ENCODE assay signal across 9 cellular contexts in genomic region chr20:32580970-32581838, GRCh38. TPM values are rescaled to one million over a fixed set of nuclear protein-coding genes. Genes with fewer than 3 reads are reported as not detected.
A peak's percentile ranks its signal among the peaks of the same experiment; 100 is the strongest.
DNase-seq lines count a peak whose midpoint lies in the region; ATAC-seq, FAIRE-seq and TF ChIP-seq lines count a peak whose summit lies in the region.
"Had no signal": no experiment of that assay in that cellular context is flagged by ENCODE, and none has a peak within 500 bp of the region (broad histone marks: within the 10 kb centered on the region; RNA-seq: fewer than 3 reads in every experiment).

No MANE protein-coding gene starts in this region.

- TF ChIP-seq EP300 in K562 (IDR thresholded peaks at IDR 0.05; ENCODE audit: low read length), result peak; percentile 40; the same call in 1 of the 2 replicates

- H3K27ac ChIP-seq in K562 (ENCODE audit: extremely low read depth, low read depth, low read length) (peak overlapping the region; percentile 71), neural progenitor cell (no peak overlapping the region)
- H3K27ac ChIP-seq: 22Rv1 had no signal

- POLR2A ChIA-PET in K562 (lab: Yijun Ruan, JAX), result interaction anchor here (0.6 to 1.5 kb wide), 8 partner anchors 11 to 1506 kb away, joined by 3 to 12 read pairs (median 3); no protein-coding TSS in a partner anchor

- H3K9ac ChIP-seq in K562 (ENCODE audit: insufficient read depth in 1 of 2, low read depth in 2 of 2, low read length in 2 of 2), result peak overlapping the region; percentile 57 to 90
- no peak overlapping the region for H3K9ac ChIP-seq in neural progenitor cell

- no peak for TF ChIP-seq CTCF in K562 (IDR thresholded peaks at IDR 0.05 in 2 of 3, conservative IDR thresholded peaks at IDR 0.05 in 1 of 3; ENCODE audit: insufficient read depth in 2 of 3, low read depth in 1 of 3, low read length in 3 of 3)
- no peak for TF ChIP-seq CTCF in neural progenitor cell (IDR thresholded peaks at IDR 0.05)

- peak; percentile 35; the same call in 1 of the 2 replicates for TF ChIP-seq POLR2A in K562 (conservative IDR thresholded peaks at IDR 0.05)

- CTCF ChIA-PET in K562 (lab: Yijun Ruan, JAX; ENCODE audit: low intra/inter-chr PET ratio), result interaction anchor here (0.9 kb wide), 1 partner anchor 72 kb away, joined by 3 read pairs; no protein-coding TSS in a partner anchor

- peak; percentile 95 for FAIRE-seq in K562 (lab: Jason Lieb, UNC)

- DNase-seq in DMS 273 (lab: John Stamatoyannopoulos, UW; ENCODE audit: unreplicated experiment) (peak; percentile 44), DMS 273 treated with DMSO at 0.1 percent for 48 hours (lab: John Stamatoyannopoulos, UW) (no peak), NCI-H82 (lab: John Stamatoyannopoulos, UW) (peak; percentile 81), K562 (ENCODE audit: extremely low read depth in 1 of 4, low spot score in 3 of 4) (peak; percentile 67 to 93 (median 72)), neural progenitor cell (ENCODE audit: low spot score) (peak; percentile 68), NCI-H526 treated with DMSO at 0.1 percent for 48 hours (lab: John Stamatoyannopoulos, UW) (no peak), NK-92 (lab: John Stamatoyannopoulos, UW; ENCODE audit: unreplicated experiment) (no peak)

- no peak overlapping the region for H3K27ac Mint-ChIP-seq in neural progenitor cell

- no peaks in the 10 kb centered on the region; the same call in 1 of the 2 replicates for H4K20me1 ChIP-seq in K562 (replicated peaks; ENCODE audit: control insufficient read depth, insufficient read depth, low read length)
- H4K20me1 ChIP-seq in neural progenitor cell (ENCODE audit: low read depth), result peaks cover 3% of the 10 kb centered on the region

- H3F3A ChIP-seq in neural progenitor cell (ENCODE audit: low read depth), result peaks cover 42% of the 10 kb centered on the region

- no TSS peak for BruUV-seq in K562 (replicated peaks; lab: Mats Ljungman, UMichigan)

- H3K4me1 Mint-ChIP-seq in neural progenitor cell, result peaks cover 38% of the 10 kb centered on the region

- H2AFZ ChIP-seq in K562 (ENCODE audit: low read depth, low read length) (peak overlapping the region; percentile 29), neural progenitor cell (replicated peaks) (no peak overlapping the region)

- peaks cover 75% of the 10 kb centered on the region for H3K79me2 ChIP-seq in K562 (ENCODE audit: control insufficient read depth, insufficient read depth, low read length)
- H3K79me2 ChIP-seq in neural progenitor cell (ENCODE audit: low read depth), result no peaks in the 10 kb centered on the region

- peaks cover 21% of the 10 kb centered on the region for H3K27me3 Mint-ChIP-seq in neural progenitor cell (ENCODE audit: insufficient read depth, low read depth)

- H3K9me3 Mint-ChIP-seq in neural progenitor cell, result no peaks in the 10 kb centered on the region

- in situ Hi-C loops in K562 (cut with MboI), result no loop called here

- no peaks in the 10 kb centered on the region for H3K36me3 Mint-ChIP-seq in neural progenitor cell

- H3K27me3 ChIP-seq in K562 (ENCODE audit: control insufficient read depth in 2 of 2, insufficient read depth in 2 of 2, low read length in 2 of 2) (no peaks in the 10 kb centered on the region), neural progenitor cell (peaks cover 20% of the 10 kb centered on the region)

- 9% methylated on average over 15 of the region's 19 CpGs for WGBS in K562 (ENCODE audit: insufficient coverage, low coverage, missing lambda C conversion rate)

- no peaks in the 10 kb centered on the region for H3K9me1 ChIP-seq in K562 (ENCODE audit: control insufficient read depth, insufficient read depth, low read length)

- peaks cover 8% of the 10 kb centered on the region; the same call in 1 of the 3 replicates for H3K36me3 ChIP-seq in K562 (ENCODE audit: control insufficient read depth, insufficient read depth, low read length)
- no peaks in the 10 kb centered on the region for H3K36me3 ChIP-seq in neural progenitor cell

- peaks cover 57 to 77% of the 10 kb centered on the region in 2 experiments for H3K4me1 ChIP-seq in K562 (replicated peaks in 1 of 2; ENCODE audit: control insufficient read depth in 2 of 2, insufficient read depth in 2 of 2, low read length in 2 of 2)
- H3K4me1 ChIP-seq in neural progenitor cell, result peaks cover 28% of the 10 kb centered on the region

- H3K4me2 ChIP-seq in K562 (ENCODE audit: insufficient read depth, low read length) (peak overlapping the region; percentile 63), neural progenitor cell (peak overlapping the region; percentile 97)

- peak overlapping the region; percentile 13; the same call in 1 of the 2 replicates for H3K4me3 ChIP-seq in K562
- H3K4me3 ChIP-seq in neural progenitor cell, result no peak overlapping the region

- TF ChIP-seq RAD21 in K562 (CRISPR knock-in tag; conservative IDR thresholded peaks at IDR 0.05 in 1 of 2, IDR thresholded peaks at IDR 0.05 in 1 of 2), result peak in 1 of 2 experiments; percentile 32; a peak in 2 of 4 replicates

- H3K9me3 ChIP-seq in K562 (replicated peaks; ENCODE audit: control insufficient read depth, insufficient read depth, low read depth, low read length), result no peaks in the 10 kb centered on the region
- H3K9me3 ChIP-seq in neural progenitor cell (ENCODE audit: low read depth), result no peaks in the 10 kb centered on the region

- intact Hi-C loops in K562 (cut with micrococcal nuclease), result loop anchor here (1.0 to 5.0 kb wide), 5 partner anchors 45 to 224 kb away; partner anchors contain the start of gene ASXL1

- H3K4me3 Mint-ChIP-seq in neural progenitor cell, result peak overlapping the region; percentile 83

- ATAC-seq in K562, result peak; percentile 75
- ATAC-seq in HG03521 (IDR thresholded peaks at IDR 0.05; ENCODE audit: unreplicated experiment), result no peak

TF ChIP-seq in K562, 482 proteins besides CTCF, POLR2A, EP300 and RAD21 (continues in another document):
- no peak for TF ChIP-seq ZNF79 (CRISPR knock-in tag; IDR thresholded peaks at IDR 0.05; ENCODE audit: low read depth)
- peak; percentile 2; the same call in 1 of the 2 replicates for TF ChIP-seq ATF4 (CRISPR knock-in tag; IDR thresholded peaks at IDR 0.05)
- TF ChIP-seq TEAD4 (IDR thresholded peaks at IDR 0.05; ENCODE audit: low read length), result peak; percentile 61; the same call in 1 of the 2 replicates
- TF ChIP-seq TEAD4 (CRISPR knock-in tag; IDR thresholded peaks at IDR 0.05; ENCODE audit: borderline replicate concordance), result no peak
- TF ChIP-seq FOXK2 (conservative IDR thresholded peaks at IDR 0.05 in 1 of 2, IDR thresholded peaks at IDR 0.05 in 1 of 2; ENCODE audit: low read depth in 2 of 2), result 0 out of 4 replicates have a peak, but pooled peaks of 1 of the 2 experiments have one; percentile 29
- TF ChIP-seq DPF2 (IDR thresholded peaks at IDR 0.05), result peak; percentile 64
- 0 out of 2 replicates have a peak, but pooled peaks have one; percentile 50 for TF ChIP-seq ZNF197 (CRISPR knock-in tag; IDR thresholded peaks at IDR 0.05; ENCODE audit: low read depth)
- 0 out of 2 replicates have a peak, but pooled peaks have one; percentile 29 for TF ChIP-seq MYC (IDR thresholded peaks at IDR 0.05; ENCODE audit: low read depth, low read length)
- no peak for TF ChIP-seq MYC (CRISPR knock-in tag; IDR thresholded peaks at IDR 0.05; ENCODE audit: borderline replicate concordance, low read depth)
- peak; percentile 40; the same call in 1 of the 2 replicates for TF ChIP-seq EP400 (IDR thresholded peaks at IDR 0.05)
- TF ChIP-seq HDAC3 (IDR thresholded peaks at IDR 0.05; ENCODE audit: borderline replicate concordance, partially characterized antibody), result peak; percentile 28
- TF ChIP-seq TBP (optimal IDR thresholded peaks at IDR 0.05; ENCODE audit: low read depth, low read length), result peak; percentile 39
- TF ChIP-seq POLR2AphosphoS5 (IDR thresholded peaks at IDR 0.05; ENCODE audit: control insufficient read depth, insufficient read depth, low read depth, low read length), result peak; percentile 77; the same call in 1 of the 2 replicates
- TF ChIP-seq VEZF1 (CRISPR knock-in tag; IDR thresholded peaks at IDR 0.05), result peak; percentile 88

RNA-seq across cellular contexts. Expression of gene NOL4L, which starts 3.9 kb away (rescaled TPM):
- 83.7 and 101 TPM in 2 replicates for total RNA-seq in K562 (2011; cell fraction: chromatin; rRNA removed; ENCODE audit: low replicate concordance)
- total RNA-seq in K562 (2011; cell fraction: nucleolus; rRNA removed), result 37.2 and 38.4 TPM in 2 replicates
- total RNA-seq in K562 (2011; cell fraction: nucleoplasm; rRNA removed), result 54.0 and 63.1 TPM in 2 replicates
- total RNA-seq in K562 (2014; rRNA removed) (14.8 and 17.9 TPM in 2 replicates), K562 (2014; rRNA removed; fragmentation: Illumina TruSeq; extraction: Trizol) (9.7 and 10.6 TPM in 2 replicates), K562 (2015; rRNA removed; fragmentation: Illumina TruSeq; extraction: Trizol) (13.8 and 14.1 TPM in 2 replicates), K562 (2021) (33.2 and 36.2 TPM in 2 replicates), neural progenitor cell (ENCODE audit: low replicate concordance) (11.9 and 25.6 TPM in 2 replicates)
- polyA plus RNA-seq in K562 (2011; rRNA removed) (11.6 and 15.4 TPM in 2 replicates), K562 (2014; fragmentation: Illumina TruSeq; extraction: Trizol) (14.8 and 16.0 TPM in 2 replicates), K562 (2014; fragmentation: Nextera tagmentation; extraction: Ambion mirVana) (1 to 10 TPM; 5.1 to 6.6 TPM), K562 (2014; rRNA removed) (13.6 and 15.9 TPM in 2 replicates)
- 9.9 and 14.8 TPM in 2 replicates for polyA plus RNA-seq in K562 (2011; cell fraction: cytosol; rRNA removed)
- 42.8 and 74.6 TPM in 2 replicates for polyA plus RNA-seq in K562 (2011; cell fraction: nucleus; rRNA removed)
- polyA plus RNA-seq in K562 (2012), result 15.9 and 17.9 TPM in 2 replicates
- 10.1 and 11.5 TPM in 2 replicates for polyA minus RNA-seq in K562 (2011; rRNA and poly(A)+ RNA removed)
- 15.5 and 25.2 TPM in 2 replicates for polyA minus RNA-seq in K562 (2011; cell fraction: cytosol; rRNA and poly(A)+ RNA removed)
- polyA minus RNA-seq in K562 (2011; cell fraction: nucleus; rRNA and poly(A)+ RNA removed), result 17.2 and 19.1 TPM in 2 replicates

Comparison
In these comparisons a context has a peak if more than half of its experiments do, and no peak if none do; other contexts are left out.
1. DNase-seq: peak in DMS 273 (single experiment), NCI-H82 (single experiment), K562 (4 of 4) and neural progenitor cell (single experiment); none in DMS 273 treated with DMSO at 0.1 percent for 48 hours (single experiment), NCI-H526 treated with DMSO at 0.1 percent for 48 hours (single experiment) and NK-92 (single experiment).